Comparison of ENCODE assay signal across 1 cellular context in the genomic region with DNA sequence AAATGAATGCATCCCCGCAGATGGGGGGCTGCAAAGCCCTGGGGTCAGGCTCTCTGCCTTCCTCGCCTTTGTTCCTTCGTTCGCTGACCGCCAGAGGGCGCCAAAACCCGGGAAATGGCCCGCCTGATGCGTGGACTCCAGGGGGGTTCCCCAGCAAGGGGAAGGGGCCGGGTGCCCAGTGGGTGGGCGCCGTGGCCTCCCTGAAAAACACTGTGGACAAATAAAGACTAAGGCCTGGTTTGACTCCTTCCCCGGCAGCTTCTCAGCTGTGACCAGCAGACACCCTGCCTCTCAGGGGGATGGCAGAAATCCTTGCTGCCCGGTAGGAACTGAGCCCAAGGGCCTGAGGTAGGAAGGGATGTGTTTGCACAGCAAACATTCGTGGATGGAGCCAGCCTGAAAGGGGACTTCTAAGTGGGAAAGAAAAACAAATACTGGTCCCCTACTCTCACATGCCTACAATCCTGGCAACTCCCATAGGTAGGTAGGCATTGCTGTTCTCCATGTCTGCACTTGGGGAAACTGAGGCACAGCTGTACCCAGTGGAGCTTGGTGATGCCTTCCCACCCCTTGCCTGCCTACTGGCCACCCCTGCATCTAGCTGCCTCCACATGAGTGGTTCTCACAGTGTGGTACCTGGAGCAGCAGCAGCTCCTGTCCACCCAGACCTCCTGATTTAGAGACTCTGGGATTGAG.
TF ChIP-seq lines count a peak whose summit lies in the region.

No MANE protein-coding gene starts in this region.

TF ChIP-seq in HepG2, 621 proteins besides CTCF, POLR2A, EP300 and RAD21 (continued from another document):
- TF ChIP-seq, protein P1, sequence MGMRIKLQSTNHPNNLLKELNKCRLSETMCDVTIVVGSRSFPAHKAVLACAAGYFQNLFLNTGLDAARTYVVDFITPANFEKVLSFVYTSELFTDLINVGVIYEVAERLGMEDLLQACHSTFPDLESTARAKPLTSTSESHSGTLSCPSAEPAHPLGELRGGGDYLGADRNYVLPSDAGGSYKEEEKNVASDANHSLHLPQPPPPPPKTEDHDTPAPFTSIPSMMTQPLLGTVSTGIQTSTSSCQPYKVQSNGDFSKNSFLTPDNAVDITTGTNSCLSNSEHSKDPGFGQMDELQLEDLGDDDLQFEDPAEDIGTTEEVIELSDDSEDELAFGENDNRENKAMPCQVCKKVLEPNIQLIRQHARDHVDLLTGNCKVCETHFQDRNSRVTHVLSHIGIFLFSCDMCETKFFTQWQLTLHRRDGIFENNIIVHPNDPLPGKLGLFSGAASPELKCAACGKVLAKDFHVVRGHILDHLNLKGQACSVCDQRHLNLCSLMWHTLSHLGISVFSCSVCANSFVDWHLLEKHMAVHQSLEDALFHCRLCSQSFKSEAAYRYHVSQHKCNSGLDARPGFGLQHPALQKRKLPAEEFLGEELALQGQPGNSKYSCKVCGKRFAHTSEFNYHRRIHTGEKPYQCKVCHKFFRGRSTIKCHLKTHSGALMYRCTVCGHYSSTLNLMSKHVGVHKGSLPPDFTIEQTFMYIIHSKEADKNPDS (CRISPR knock-in tag; IDR thresholded peaks at IDR 0.05) = 0 out of 2 replicates have a peak, but pooled peaks have one; percentile 34
- no peak for TF ChIP-seq ZNF138 (CRISPR knock-in tag; IDR thresholded peaks at IDR 0.05; ENCODE audit: low read depth)
- no peak for TF ChIP-seq PRDM10 (CRISPR knock-in tag; IDR thresholded peaks at IDR 0.05; ENCODE audit: low read depth)
- TF ChIP-seq LCORL (IDR thresholded peaks at IDR 0.05) = no peak
- peak; percentile 45; the same call in 1 of the 2 replicates for TF ChIP-seq LCORL (CRISPR knock-in tag; IDR thresholded peaks at IDR 0.05)
- 0 out of 2 replicates have a peak, but pooled peaks have one; percentile 39 for TF ChIP-seq ZNF430 (CRISPR knock-in tag; IDR thresholded peaks at IDR 0.05)
- TF ChIP-seq ZFP82 (CRISPR knock-in tag; IDR thresholded peaks at IDR 0.05; ENCODE audit: borderline replicate concordance) = peak; percentile 41; the same call in 1 of the 2 replicates
- TF ChIP-seq ELF1 (CRISPR knock-in tag; IDR thresholded peaks at IDR 0.05) = peak; percentile 29; the same call in 1 of the 2 replicates
- peak; percentile 66; the same call in 1 of the 2 replicates for TF ChIP-seq HIVEP1 (CRISPR knock-in tag; IDR thresholded peaks at IDR 0.05)
- no peak for TF ChIP-seq NFE2L2 (IDR thresholded peaks at IDR 0.05; ENCODE audit: low read length)
- TF ChIP-seq ZGPAT (CRISPR knock-in tag; IDR thresholded peaks at IDR 0.05) = 0 out of 2 replicates have a peak, but pooled peaks have one; percentile 28
- TF ChIP-seq, protein P2, sequence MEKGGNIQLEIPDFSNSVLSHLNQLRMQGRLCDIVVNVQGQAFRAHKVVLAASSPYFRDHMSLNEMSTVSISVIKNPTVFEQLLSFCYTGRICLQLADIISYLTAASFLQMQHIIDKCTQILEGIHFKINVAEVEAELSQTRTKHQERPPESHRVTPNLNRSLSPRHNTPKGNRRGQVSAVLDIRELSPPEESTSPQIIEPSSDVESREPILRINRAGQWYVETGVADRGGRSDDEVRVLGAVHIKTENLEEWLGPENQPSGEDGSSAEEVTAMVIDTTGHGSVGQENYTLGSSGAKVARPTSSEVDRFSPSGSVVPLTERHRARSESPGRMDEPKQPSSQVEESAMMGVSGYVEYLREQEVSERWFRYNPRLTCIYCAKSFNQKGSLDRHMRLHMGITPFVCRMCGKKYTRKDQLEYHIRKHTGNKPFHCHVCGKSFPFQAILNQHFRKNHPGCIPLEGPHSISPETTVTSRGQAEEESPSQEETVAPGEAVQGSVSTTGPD (CRISPR knock-in tag; IDR thresholded peaks at IDR 0.05) = no peak
- TF ChIP-seq ZNF33A (CRISPR knock-in tag; IDR thresholded peaks at IDR 0.05; ENCODE audit: borderline replicate concordance) = peak; percentile 73; the same call in 1 of the 2 replicates
- TF ChIP-seq ZSCAN25 (CRISPR knock-in tag; IDR thresholded peaks at IDR 0.05) = 0 out of 2 replicates have a peak, but pooled peaks have one; percentile 47
- TF ChIP-seq ZNF501 (CRISPR knock-in tag; IDR thresholded peaks at IDR 0.05) = peak; percentile 71
- TF ChIP-seq ARNT2 (CRISPR knock-in tag; IDR thresholded peaks at IDR 0.05; ENCODE audit: low read depth) = 0 out of 2 replicates have a peak, but pooled peaks have one; percentile 30
- no peak for TF ChIP-seq FOSL1 (CRISPR knock-in tag; IDR thresholded peaks at IDR 0.05; ENCODE audit: borderline replicate concordance)
- TF ChIP-seq, protein P3, sequence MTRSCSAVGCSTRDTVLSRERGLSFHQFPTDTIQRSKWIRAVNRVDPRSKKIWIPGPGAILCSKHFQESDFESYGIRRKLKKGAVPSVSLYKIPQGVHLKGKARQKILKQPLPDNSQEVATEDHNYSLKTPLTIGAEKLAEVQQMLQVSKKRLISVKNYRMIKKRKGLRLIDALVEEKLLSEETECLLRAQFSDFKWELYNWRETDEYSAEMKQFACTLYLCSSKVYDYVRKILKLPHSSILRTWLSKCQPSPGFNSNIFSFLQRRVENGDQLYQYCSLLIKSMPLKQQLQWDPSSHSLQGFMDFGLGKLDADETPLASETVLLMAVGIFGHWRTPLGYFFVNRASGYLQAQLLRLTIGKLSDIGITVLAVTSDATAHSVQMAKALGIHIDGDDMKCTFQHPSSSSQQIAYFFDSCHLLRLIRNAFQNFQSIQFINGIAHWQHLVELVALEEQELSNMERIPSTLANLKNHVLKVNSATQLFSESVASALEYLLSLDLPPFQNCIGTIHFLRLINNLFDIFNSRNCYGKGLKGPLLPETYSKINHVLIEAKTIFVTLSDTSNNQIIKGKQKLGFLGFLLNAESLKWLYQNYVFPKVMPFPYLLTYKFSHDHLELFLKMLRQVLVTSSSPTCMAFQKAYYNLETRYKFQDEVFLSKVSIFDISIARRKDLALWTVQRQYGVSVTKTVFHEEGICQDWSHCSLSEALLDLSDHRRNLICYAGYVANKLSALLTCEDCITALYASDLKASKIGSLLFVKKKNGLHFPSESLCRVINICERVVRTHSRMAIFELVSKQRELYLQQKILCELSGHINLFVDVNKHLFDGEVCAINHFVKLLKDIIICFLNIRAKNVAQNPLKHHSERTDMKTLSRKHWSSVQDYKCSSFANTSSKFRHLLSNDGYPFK (CRISPR knock-in tag; IDR thresholded peaks at IDR 0.05; ENCODE audit: borderline replicate concordance) = no peak
- peak; percentile 69; the same call in 1 of the 2 replicates for TF ChIP-seq KDM2A (CRISPR knock-in tag; IDR thresholded peaks at IDR 0.05; ENCODE audit: borderline replicate concordance, low read depth)
TF ChIP-seq in HepG2: peak in this region for 49.
